Comparison of ENCODE assay signal across 1 cellular context in genomic region chr3:53102601-53103147, GRCh38.
TF ChIP-seq lines count a peak whose summit lies in the region.

No MANE protein-coding gene starts in this region.

TF ChIP-seq in K562, 482 proteins besides CTCF, POLR2A, EP300 and RAD21 (continues in another document):
- TF ChIP-seq RFX5 (IDR thresholded peaks at IDR 0.05; ENCODE audit: low read depth, low read length) (no peak), NR2F6 (CRISPR knock-in tag; IDR thresholded peaks at IDR 0.05) (no peak), JUND (IDR thresholded peaks at IDR 0.05; ENCODE audit: borderline replicate concordance, low read depth, low read length) (peak; percentile 59; the same call in 1 of the 2 replicates), JUND (tag; IDR thresholded peaks at IDR 0.05; ENCODE audit: borderline replicate concordance, low read depth, low read length) (no peak; the same call in 2 of the 3 replicates), MAFK (IDR thresholded peaks at IDR 0.05; ENCODE audit: low read length) (peak; percentile 65), ATF3 (IDR thresholded peaks at IDR 0.05) (peak; percentile 47), ATF3 (CRISPR knock-in tag; conservative IDR thresholded peaks at IDR 0.05) (no peak), ZNF316 (IDR thresholded peaks at IDR 0.05) (peak; percentile 78), ATF7 (IDR thresholded peaks at IDR 0.05) (0 out of 2 replicates have a peak, but pooled peaks have one; percentile 15), KLF13 (tag; IDR thresholded peaks at IDR 0.05; ENCODE audit: borderline replicate concordance, low read depth) (no peak), LARP7 (IDR thresholded peaks at IDR 0.05) (no peak), THRB (CRISPR knock-in tag; conservative IDR thresholded peaks at IDR 0.05) (no peak), STAT6 (CRISPR knock-in tag; IDR thresholded peaks at IDR 0.05) (no peak), SIN3A (IDR thresholded peaks at IDR 0.05; ENCODE audit: borderline replicate concordance in 2 of 2, control insufficient read depth in 1 of 2, low read depth in 2 of 2, low read length in 2 of 2) (no peak), MAFF (IDR thresholded peaks at IDR 0.05; ENCODE audit: low read length) (peak; percentile 57; the same call in 1 of the 2 replicates), AFF4 (CRISPR knock-in tag; IDR thresholded peaks at IDR 0.05) (no peak), ZNF224 (CRISPR knock-in tag; IDR thresholded peaks at IDR 0.05) (no peak), FOSL1 (tag; conservative IDR thresholded peaks at IDR 0.05) (peak; percentile 52; the same call in 1 of the 2 replicates), ZNF764 (CRISPR knock-in tag; IDR thresholded peaks at IDR 0.05; ENCODE audit: low read depth) (no peak), KLF1 (tag; IDR thresholded peaks at IDR 0.05) (0 out of 2 replicates have a peak, but pooled peaks have one; percentile 25), CCNT2 (IDR thresholded peaks at IDR 0.05; ENCODE audit: borderline replicate concordance, extremely low read depth, insufficient read length, low read depth, low read length) (no peak), GTF3C2 (IDR thresholded peaks at IDR 0.05; ENCODE audit: borderline replicate concordance, extremely low read depth, insufficient read length) (no peak), NEUROD1 (IDR thresholded peaks at IDR 0.05; ENCODE audit: borderline replicate concordance, low read depth, low read length, partially characterized antibody) (no peak), NFE2 (IDR thresholded peaks at IDR 0.05; ENCODE audit: low read depth) (peak; percentile 83), CAMTA2 (CRISPR knock-in tag; conservative IDR thresholded peaks at IDR 0.05) (no peak), POLR2G (IDR thresholded peaks at IDR 0.05; ENCODE audit: low read depth, low read length) (no peak), XRCC5 (IDR thresholded peaks at IDR 0.05; ENCODE audit: low read depth, low read length) (no peak), PKNOX1 (IDR thresholded peaks at IDR 0.05) (peak; percentile 78), TSHZ1 (CRISPR knock-in tag; IDR thresholded peaks at IDR 0.05) (no peak), HSF4 (CRISPR knock-in tag; IDR thresholded peaks at IDR 0.05; ENCODE audit: borderline replicate concordance) (no peak), RCOR1 (IDR thresholded peaks at IDR 0.05; ENCODE audit: borderline replicate concordance in 1 of 2, low read depth in 2 of 2, low read length in 2 of 2) (peak in 1 of 2 experiments; percentile 83; a peak in 2 of 4 replicates), ZBTB8A (IDR thresholded peaks at IDR 0.05; ENCODE audit: partially characterized antibody) (no peak), SAFB (IDR thresholded peaks at IDR 0.05; ENCODE audit: borderline replicate concordance, low read depth, low read length) (no peak), HOMEZ (CRISPR knock-in tag; IDR thresholded peaks at IDR 0.05) (no peak), ARNT (IDR thresholded peaks at IDR 0.05) (no peak), ETS2 (tag; IDR thresholded peaks at IDR 0.05; ENCODE audit: borderline replicate concordance, poor library complexity, severe bottlenecking) (no peak), IRF9 (tag; IDR thresholded peaks at IDR 0.05) (no peak), POLR3G (IDR thresholded peaks at IDR 0.05; ENCODE audit: extremely low read depth, insufficient read length, insufficient replicate concordance) (no peak), CREB3 (tag; conservative IDR thresholded peaks at IDR 0.05; ENCODE audit: low read depth) (no peak), CTBP1 (IDR thresholded peaks at IDR 0.05; ENCODE audit: borderline replicate concordance) (peak; percentile 54; the same call in 1 of the 2 replicates)
